In genomic region chr9:7009065-7009464, GRCh38 we compare ENCODE assay signal across 6 cellular contexts.
"Had no signal": no experiment of that assay in that cellular context is flagged by ENCODE, and none has a peak within 500 bp of the region (broad histone marks: within the 10 kb centered on the region; RNA-seq: fewer than 3 reads in every experiment).

No MANE protein-coding gene starts in this region.

- DNase-seq: IMR-90, KG1 had no signal

- FAIRE-seq: HTR-8/SVneo, K562 had no signal

- H3K9ac ChIP-seq: KMS-11 had no signal

- H3K4me2 ChIP-seq: KMS-11 had no signal

- ATAC-seq: K562 had no signal

- H3K27ac ChIP-seq: HL-60, KMS-11 had no signal

- H3K4me3 ChIP-seq: K562 had no signal
